In genomic region chr13:108227651-108228272, GRCh38 we compare ENCODE assay signal across 9 cellular contexts. TPM values are rescaled to one million over a fixed set of nuclear protein-coding genes. Genes with fewer than 3 reads are reported as not detected.
A peak's percentile ranks its signal among the peaks of the same experiment; 100 is the strongest.
DNase-seq lines count a peak whose midpoint lies in the region; ATAC-seq and TF ChIP-seq lines count a peak whose summit lies in the region.
"Had no signal": no experiment of that assay in that cellular context is flagged by ENCODE, and none has a peak within 500 bp of the region (broad histone marks: within the 10 kb centered on the region; RNA-seq: fewer than 3 reads in every experiment).

No MANE protein-coding gene starts in this region.

- peak; percentile 54 for ATAC-seq in CD4-positive, alpha-beta T cell (ENCODE audit: poor library complexity)
- ATAC-seq in GM18517 (IDR thresholded peaks at IDR 0.05; ENCODE audit: unreplicated experiment) (peak; percentile 53), lung (ENCODE audit: insufficient read depth, low FRiP score) (no peak), HG03095 (IDR thresholded peaks at IDR 0.05; ENCODE audit: unreplicated experiment) (no peak)

- peaks cover 36% of the 10 kb centered on the region for H3K36me3 Mint-ChIP-seq in CD4-positive, alpha-beta T cell (ENCODE audit: low read depth)
- peaks cover 11% of the 10 kb centered on the region for H3K36me3 Mint-ChIP-seq in MCF 10A (ENCODE audit: insufficient read depth, unreplicated experiment)

- intact Hi-C loops in CD4-positive, alpha-beta T cell (cut with DNase I, micrococcal nuclease): loop anchor here (2.0 to 10.0 kb wide), 4 partner anchors 47 to 669 kb away; no protein-coding TSS in a partner anchor
- intact Hi-C loops in MCF 10A (cut with micrococcal nuclease): loop anchor here (2.0 to 5.0 kb wide), 3 partner anchors 95 to 670 kb away; no protein-coding TSS in a partner anchor

- H3K36me3 ChIP-seq in lung (ENCODE audit: control insufficient read depth in 2 of 2, insufficient read depth in 2 of 2, low read length in 2 of 2) (peaks cover 0 to 12% of the 10 kb centered on the region in 2 donors), H7 (replicated peaks; ENCODE audit: control insufficient read depth, insufficient read depth, low read length) (no peaks in the 10 kb centered on the region; the same call in 1 of the 2 replicates)

- WGBS in lung, 2 donors: 84 to 86% methylated on average over 1 of the region's 1 CpG

- H3K4me3 ChIP-seq in lung: no peak overlapping the region
- no peak overlapping the region for H3K4me3 ChIP-seq in H7 (ENCODE audit: insufficient read depth, low read depth, low read length)
- H3K4me3 ChIP-seq: SJSA1 had no signal

- H3K4me1 ChIP-seq in lung (ENCODE audit: control insufficient read depth in 2 of 2, insufficient read depth in 2 of 2, low read length in 2 of 2): peaks cover 0 to 24% of the 10 kb centered on the region in 2 donors
- H3K4me1 ChIP-seq: SJSA1 had no signal

- H3K27ac Mint-ChIP-seq in CD4-positive, alpha-beta T cell: no peak overlapping the region
- H3K27ac Mint-ChIP-seq in MCF 10A (ENCODE audit: low read depth, unreplicated experiment): no peak overlapping the region

- H3K4me3 Mint-ChIP-seq in CD4-positive, alpha-beta T cell: no peak overlapping the region
- H3K4me3 Mint-ChIP-seq in MCF 10A (ENCODE audit: unreplicated experiment): no peak overlapping the region

- H3K4me1 Mint-ChIP-seq in CD4-positive, alpha-beta T cell (ENCODE audit: low read depth): peaks cover 72% of the 10 kb centered on the region
- peaks cover 12% of the 10 kb centered on the region for H3K4me1 Mint-ChIP-seq in MCF 10A (ENCODE audit: insufficient read depth, unreplicated experiment)

- H3K27ac ChIP-seq in CD4-positive, alpha-beta T cell (ENCODE audit: low read depth, low read length): no peak overlapping the region
- no peak overlapping the region for H3K27ac ChIP-seq in lung (ENCODE audit: low read depth in 1 of 2, low read length in 1 of 2)
- H3K27ac ChIP-seq: SJSA1 had no signal

- peak in 3 of 10 experiments; percentile 2 to 27 (median 19) for DNase-seq in CD4-positive, alpha-beta T cell
- DNase-seq in NCI-H345 (lab: John Stamatoyannopoulos, UW) (peak; percentile 8), MCF 10A (ENCODE audit: unreplicated experiment) (peak; percentile 46), lung (ENCODE audit: low spot score) (no peak), H7 (no peak)
- no peak for DNase-seq in activated CD8-positive, alpha-beta memory T cell treated with anti-CD3 and anti-CD28 coated beads, Interleukin-2, amount 50 U/mL, for 48 hours

- POLR2A ChIA-PET in CD4-positive, alpha-beta T cell (lab: Charles Lee): no interaction called here
- POLR2A ChIA-PET in MCF 10A (lab: Yijun Ruan, JAX): no interaction called here

- H3K9me3 Mint-ChIP-seq in CD4-positive, alpha-beta T cell: no peaks in the 10 kb centered on the region
- H3K9me3 Mint-ChIP-seq in MCF 10A (ENCODE audit: unreplicated experiment): no peaks in the 10 kb centered on the region

- TF ChIP-seq CTCF in CD4-positive, alpha-beta T cell (IDR thresholded peaks at IDR 0.05): peak; percentile 95
- TF ChIP-seq CTCF in MCF 10A (IDR thresholded peaks at IDR 0.05; ENCODE audit: unreplicated experiment): peak; percentile 56
- peak; percentile 57 for TF ChIP-seq CTCF in lung (IDR thresholded peaks at IDR 0.05; ENCODE audit: control extremely low read depth, extremely low read depth)

- H3K9me3 ChIP-seq in CD4-positive, alpha-beta T cell (ENCODE audit: control insufficient read depth, low read length): no peaks in the 10 kb centered on the region
- H3K9me3 ChIP-seq in lung (ENCODE audit: control insufficient read depth in 2 of 2, insufficient read depth in 1 of 2, low read length in 1 of 2): no peaks in the 10 kb centered on the region
- H3K9me3 ChIP-seq: SJSA1 had no signal

- H3K27me3 Mint-ChIP-seq in CD4-positive, alpha-beta T cell: no peaks in the 10 kb centered on the region
- no peaks in the 10 kb centered on the region for H3K27me3 Mint-ChIP-seq in MCF 10A (ENCODE audit: insufficient read depth, unreplicated experiment)

- H3K27me3 ChIP-seq in CD4-positive, alpha-beta T cell (ENCODE audit: control insufficient read depth, insufficient read depth, low read length): no peaks in the 10 kb centered on the region
- H3K27me3 ChIP-seq in lung (ENCODE audit: control insufficient read depth, insufficient read depth) (no peaks in the 10 kb centered on the region), H7 (ENCODE audit: control insufficient read depth, insufficient read depth, low read length) (no peaks in the 10 kb centered on the region)
- H3K27me3 ChIP-seq: SJSA1 had no signal

- BruUV-seq in MCF 10A (replicated peaks; lab: Mats Ljungman, UMichigan): no TSS peak

- CTCF ChIA-PET in CD4-positive, alpha-beta T cell (lab: Charles Lee): no interaction called here
- CTCF ChIA-PET in MCF 10A (lab: Yijun Ruan, JAX): interaction anchor here (0.7 to 1.0 kb wide), 4 partner anchors 10 to 674 kb away, joined by 3 to 4 read pairs (median 4); no protein-coding TSS in a partner anchor

RNA-seq across cellular contexts. Expression of gene ABHD13, which starts 9.6 kb away (rescaled TPM):
- total RNA-seq in CD4-positive, alpha-beta T cell: 10 to 100 TPM; 18.0 to 18.6 TPM
- total RNA-seq in MCF 10A (2022): 6.2 and 6.6 TPM in 2 replicates
- total RNA-seq in lung: 10 to 100 TPM in 1 of 2 donors, 1 to 10 TPM in 1; 8.7 to 17.5 TPM
- polyA plus RNA-seq in lung: 1 to 10 TPM; 4.7 to 7.8 TPM
- total RNA-seq in H7 (2014; rRNA removed; shearing (Covaris generic)): 4.1 and 4.6 TPM in 2 replicates

RNA-seq across cellular contexts. Expression of gene LIG4, which starts 12.4 kb away (rescaled TPM):
- 1 to 10 TPM; 1.5 to 1.6 TPM for total RNA-seq in CD4-positive, alpha-beta T cell
- total RNA-seq in MCF 10A (2022): 17.7 and 18.2 TPM in 2 replicates
- 10 to 100 TPM in 1 of 2 donors, 1 to 10 TPM in 1; 8.6 to 10.4 TPM for total RNA-seq in lung
- polyA plus RNA-seq in lung: 1 to 10 TPM; 6.9 to 7.6 TPM
- 3.7 and 4.9 TPM in 2 replicates for total RNA-seq in H7 (2014; rRNA removed; shearing (Covaris generic))

RNA-seq across cellular contexts. Expression of gene TNFSF13B, which starts 41.8 kb away (rescaled TPM):
- total RNA-seq in CD4-positive, alpha-beta T cell: 1 to 10 TPM; 1.6 to 1.8 TPM
- total RNA-seq in MCF 10A (2022): 2.5 and 3.3 TPM in 2 replicates
- total RNA-seq in lung: 10 to 100 TPM; 17.5 to 32.9 TPM
- polyA plus RNA-seq in lung: 10 to 100 TPM in 1 of 2 donors, 1 to 10 TPM in 1; 6.0 to 32.4 TPM
- 0.33 and 1.9 TPM in 2 replicates for total RNA-seq in H7 (2014; rRNA removed; shearing (Covaris generic))

Comparison
In these comparisons a context has a peak if more than half of its experiments do, and no peak if none do; other contexts are left out.
1. ATAC-seq: peak in CD4-positive, alpha-beta T cell (single experiment) and GM18517 (single experiment); none in lung (single experiment) and HG03095 (single experiment).
2. DNase-seq: peak in NCI-H345 (single experiment) and MCF 10A (single experiment); none in lung (single experiment), H7 (single experiment) and activated CD8-positive, alpha-beta memory T cell treated with anti-CD3 and anti-CD28 coated beads, Interleukin-2, amount 50 U/mL, for 48 hours (single experiment).
3. Peak in every context shown above with its lines, with median percentiles within 50 percentile points of each other: CTCF ChIP-seq.